25 cellular contexts compared by ENCODE assay signal in the genomic region with DNA sequence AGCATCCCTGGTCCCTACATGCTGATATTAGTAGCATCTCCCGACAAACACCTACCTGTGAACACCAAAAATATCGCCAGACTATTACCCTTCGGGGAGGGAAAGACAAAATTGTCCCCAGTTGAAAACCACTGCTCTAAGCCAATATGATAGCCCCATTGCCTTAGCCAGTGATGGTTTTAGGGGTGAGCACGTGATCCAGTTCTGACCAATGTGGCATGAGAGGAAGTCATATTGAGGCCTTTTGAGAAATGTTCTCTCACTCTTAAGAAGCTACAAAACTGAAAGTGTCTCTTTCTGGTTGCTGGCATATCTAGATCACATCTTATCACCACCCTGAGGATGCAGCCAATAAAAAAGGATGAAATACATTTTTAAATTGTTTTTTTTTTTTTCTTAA.
"Had no signal": no experiment of that assay in that cellular context is flagged by ENCODE, and none has a peak within 500 bp of the region (broad histone marks: within the 10 kb centered on the region; RNA-seq: fewer than 3 reads in every experiment).

No MANE protein-coding gene starts in this region.

- H2AFZ ChIP-seq: neural progenitor cell, parathyroid adenoma had no signal

- H3K9me3 ChIP-seq: ovary, psoas muscle, right lobe of liver, stomach, thoracic aorta, tibial artery, transverse colon, upper lobe of right lung, vagina had no signal

- H3K4me1 ChIP-seq: neural progenitor cell, parathyroid adenoma, psoas muscle, right lobe of liver, sigmoid colon, transverse colon, upper lobe of right lung, vagina had no signal

- H3K9ac ChIP-seq: neural progenitor cell, parathyroid adenoma had no signal

- H3K4me2 ChIP-seq: neural progenitor cell had no signal

- H3K79me2 ChIP-seq: parathyroid adenoma had no signal

- ATAC-seq: naive thymus-derived CD4-positive, alpha-beta T cell; natural killer cell; psoas muscle; right cardiac atrium; stimulated activated effector memory CD8-positive, alpha-beta T cell treated with anti-CD3 and anti-CD28 coated beads, Interleukin-12 subunit alpha, Interleukin-12 subunit beta, amount 100 ng/mL, for 72 hours; stimulated activated naive B cell treated with anti-CD40 and anti-IgM and Interleukin-4, amounts not matched to agents 10 μg/mL and 1 μg/mL and 100 μg/mL, for 72 hours; upper lobe of right lung had no signal

- H3K27ac ChIP-seq: neural progenitor cell, ovary, parathyroid adenoma, psoas muscle, right lobe of liver, sigmoid colon, stomach, thoracic aorta, tibial artery, transverse colon, upper lobe of right lung, vagina had no signal

- FAIRE-seq: small intestine had no signal

- H3K36me3 ChIP-seq: neural progenitor cell, ovary, right lobe of liver, sigmoid colon, stomach, thoracic aorta, tibial artery, transverse colon, upper lobe of right lung, vagina had no signal

- H3K4me3 ChIP-seq: neural progenitor cell, ovary, psoas muscle, right lobe of liver, sigmoid colon, stomach, thoracic aorta, tibial artery, transverse colon, upper lobe of right lung, vagina had no signal

- DNase-seq: naive thymus-derived CD4-positive, alpha-beta T cell; natural killer cell; occipital lobe; ovary; posterior cingulate gyrus; psoas muscle; right cardiac atrium; right lobe of liver; sigmoid colon; small intestine; stimulated activated CD4-positive, alpha-beta T cell treated with anti-CD3 and anti-CD28 coated beads, Interleukin-15, amount 100 ng/mL, for 24 hours; stimulated activated CD4-positive, alpha-beta T cell treated with anti-CD3 and anti-CD28 coated beads, Interleukin-2, amount 100 ng/mL, for 24 hours; stimulated activated CD4-positive, alpha-beta T cell treated with anti-CD3 and anti-CD28 coated beads, Interleukin-2, amount 100 ng/mL, for 48 hours; stimulated activated CD4-positive, alpha-beta T cell treated with anti-CD3 and anti-CD28 coated beads, Interleukin-4, amount 100 ng/mL, for 24 hours; stimulated activated naive B cell treated with anti-CD40 and anti-IgM and Interleukin-4, amounts not matched to agents 10 μg/mL and 1 μg/mL and 100 μg/mL, for 72 hours; stimulated activated naive CD4-positive, alpha-beta T cell treated with Interleukin-2 at 50 U/mL for 16 hours; stomach; tibial artery; transverse colon; upper lobe of right lung had no signal

- H3K27me3 ChIP-seq: neural progenitor cell, ovary, right lobe of liver, sigmoid colon, stomach, tibial artery, transverse colon, upper lobe of right lung, vagina had no signal
